9 cellular contexts compared by ENCODE assay signal in genomic region chr16:4846503-4846900, GRCh38. TPM values are rescaled to one million over a fixed set of nuclear protein-coding genes. Genes with fewer than 3 reads are reported as not detected.
A peak's percentile ranks its signal among the peaks of the same experiment; 100 is the strongest.
DNase-seq lines count a peak whose midpoint lies in the region; ATAC-seq, FAIRE-seq and TF ChIP-seq lines count a peak whose summit lies in the region.
"Had no signal": no experiment of that assay in that cellular context is flagged by ENCODE, and none has a peak within 500 bp of the region (broad histone marks: within the 10 kb centered on the region; RNA-seq: fewer than 3 reads in every experiment).

No MANE protein-coding gene starts in this region.

- H3K9me3 ChIP-seq in ES-I3 (ENCODE audit: control insufficient read depth, insufficient read depth, low read length), result no peaks in the 10 kb centered on the region

- DNase-seq in KBM-7, result peak; percentile 73
- DNase-seq in activated T-cell treated with anti-CD3 and anti-CD28 coated beads, Interleukin-2, amount 50 U/mL, for 72 hours, result peak; percentile 27
- DNase-seq in fibroblast of villous mesenchyme (ENCODE audit: low read depth), result peak; percentile 76
- peak; percentile 72 for DNase-seq in nephron progenitor cell
- DNase-seq in urothelium cell line (ENCODE audit: low spot score), result peak; percentile 18
- no peak for DNase-seq in NK-92 treated with Interleukin-12 subunit alpha and Interleukin-12 subunit beta, amount 100 ng/mL, for 24 hours (lab: John Stamatoyannopoulos, UW)

- no peaks in the 10 kb centered on the region for H3K9me3 Mint-ChIP-seq in activated T-cell treated with anti-CD3 and anti-CD28 coated beads, Interleukin-2, amount 50 U/mL, for 72 hours
- H3K9me3 Mint-ChIP-seq in nephron progenitor cell, result no peaks in the 10 kb centered on the region

- H3K36me3 ChIP-seq in ES-I3 (ENCODE audit: insufficient read depth, low read length), result peaks cover 3% of the 10 kb centered on the region

- peak overlapping the region; percentile 86 for H3K27ac Mint-ChIP-seq in activated T-cell treated with anti-CD3 and anti-CD28 coated beads, Interleukin-2, amount 50 U/mL, for 72 hours
- H3K27ac Mint-ChIP-seq in nephron progenitor cell, result peak overlapping the region; percentile 93

- in situ Hi-C loops in KBM-7 (cut with MboI; ENCODE audit: low pct_unique_long_range_greater_than_20kb, low sequenced_read_pairs), result no loop called here

- peak overlapping the region; percentile 90 for H3K4me3 ChIP-seq in fibroblast of villous mesenchyme (ENCODE audit: low read depth, low read length)

- H3K4me1 Mint-ChIP-seq in activated T-cell treated with anti-CD3 and anti-CD28 coated beads, Interleukin-2, amount 50 U/mL, for 72 hours (ENCODE audit: low read depth), result peaks cover 48% of the 10 kb centered on the region
- peaks cover 44% of the 10 kb centered on the region for H3K4me1 Mint-ChIP-seq in nephron progenitor cell

- ATAC-seq in GM21576 (IDR thresholded peaks at IDR 0.05; ENCODE audit: unreplicated experiment), result peak; percentile 1
- ATAC-seq in activated T-cell treated with anti-CD3 and anti-CD28 coated beads, Interleukin-2, amount 50 U/mL, for 72 hours (replicated peaks in 1 of 2), result no peak

- H3K4me3 Mint-ChIP-seq in activated T-cell treated with anti-CD3 and anti-CD28 coated beads, Interleukin-2, amount 50 U/mL, for 72 hours, result peak overlapping the region; percentile 89 to 95
- H3K4me3 Mint-ChIP-seq in nephron progenitor cell, result peak overlapping the region; percentile 87

- FAIRE-seq in urothelium cell line (lab: Jason Lieb, UNC), result no peak
- FAIRE-seq: endometrium had no signal

- peaks cover 2 to 6% of the 10 kb centered on the region in 2 donors for H3K36me3 Mint-ChIP-seq in activated T-cell treated with anti-CD3 and anti-CD28 coated beads, Interleukin-2, amount 50 U/mL, for 72 hours (ENCODE audit: insufficient read depth in 2 of 2)
- peaks cover 29% of the 10 kb centered on the region for H3K36me3 Mint-ChIP-seq in nephron progenitor cell (ENCODE audit: low read depth)

- no peaks in the 10 kb centered on the region for H3K27me3 Mint-ChIP-seq in activated T-cell treated with anti-CD3 and anti-CD28 coated beads, Interleukin-2, amount 50 U/mL, for 72 hours (ENCODE audit: low read depth)
- no peaks in the 10 kb centered on the region for H3K27me3 Mint-ChIP-seq in nephron progenitor cell (ENCODE audit: low read depth, poor library complexity)

- H3K4me1 ChIP-seq in ES-I3 (ENCODE audit: insufficient read depth, low read length), result peaks cover 5% of the 10 kb centered on the region

- H3K9ac ChIP-seq in ES-I3 (ENCODE audit: low read depth, low read length), result peak overlapping the region; percentile 97

- no peak for TF ChIP-seq CTCF in fibroblast of villous mesenchyme (IDR thresholded peaks at IDR 0.05; ENCODE audit: insufficient read depth, low read depth, low read length)
- TF ChIP-seq CTCF in nephron progenitor cell (IDR thresholded peaks at IDR 0.05), result no peak

RNA-seq across cellular contexts. Expression of gene GLYR1, which starts 0.6 kb away (rescaled TPM):
- total RNA-seq in activated T-cell treated with anti-CD3 and anti-CD28 coated beads, Interleukin-2, amount 50 U/mL, for 72 hours, result 10 to 100 TPM; 54.9 to 63.6 TPM
- 45.7 and 60.9 TPM in 2 replicates for total RNA-seq in fibroblast of villous mesenchyme

RNA-seq across cellular contexts. Expression of gene UBN1, which starts 0.8 kb away (rescaled TPM):
- total RNA-seq in activated T-cell treated with anti-CD3 and anti-CD28 coated beads, Interleukin-2, amount 50 U/mL, for 72 hours, result 10 to 100 TPM; 32.0 to 36.0 TPM
- total RNA-seq in fibroblast of villous mesenchyme, result 28.1 and 32.2 TPM in 2 replicates

RNA-seq across cellular contexts. Expression of gene ROGDI, which starts 44.1 kb away (rescaled TPM):
- total RNA-seq in activated T-cell treated with anti-CD3 and anti-CD28 coated beads, Interleukin-2, amount 50 U/mL, for 72 hours, result 1 to 10 TPM; 3.7 to 7.4 TPM
- 20.7 and 24.5 TPM in 2 replicates for total RNA-seq in fibroblast of villous mesenchyme

RNA-seq across cellular contexts. Expression of gene SMIM22, which starts 51.3 kb away (rescaled TPM):
- not detected for total RNA-seq in activated T-cell treated with anti-CD3 and anti-CD28 coated beads, Interleukin-2, amount 50 U/mL, for 72 hours
- not detected in 2 replicates for total RNA-seq in fibroblast of villous mesenchyme

RNA-seq across cellular contexts. Expression of gene SEPTIN12, which starts 58.4 kb away (rescaled TPM):
- not detected for total RNA-seq in activated T-cell treated with anti-CD3 and anti-CD28 coated beads, Interleukin-2, amount 50 U/mL, for 72 hours
- not detected in 2 replicates for total RNA-seq in fibroblast of villous mesenchyme
